Comparison of ENCODE assay signal across 1 cellular context in genomic region chr14:29016050-29016900, GRCh38.
TF ChIP-seq lines count a peak whose summit lies in the region.

No MANE protein-coding gene starts in this region.

TF ChIP-seq in H1, 55 proteins besides CTCF, POLR2A, EP300 and RAD21 (continued from another document):
- TF ChIP-seq CHD7 (IDR thresholded peaks at IDR 0.05; ENCODE audit: insufficient replicate concordance, low read length), result no peak
